2 cellular contexts compared by ENCODE assay signal in genomic region chr3:37123292-37123691, GRCh38.
TF ChIP-seq lines count a peak whose summit lies in the region.

No MANE protein-coding gene starts in this region.

TF ChIP-seq in IMR-90, 13 proteins besides CTCF, POLR2A, EP300 and RAD21 (continued from another document):
- TF ChIP-seq ELK1 (IDR thresholded peaks at IDR 0.05; ENCODE audit: borderline replicate concordance, low read depth, low read length) (no peak), CEBPB (IDR thresholded peaks at IDR 0.05; ENCODE audit: low read depth, low read length) (no peak), NFE2L2 (IDR thresholded peaks at IDR 0.05; ENCODE audit: low read depth, low read length) (no peak), MXI1 (IDR thresholded peaks at IDR 0.05; ENCODE audit: borderline replicate concordance, low read depth, low read length) (no peak), SMC3 (IDR thresholded peaks at IDR 0.05; ENCODE audit: low read depth, low read length) (no peak), BHLHE40 (IDR thresholded peaks at IDR 0.05; ENCODE audit: low read depth, low read length) (no peak), RFX5 (IDR thresholded peaks at IDR 0.05; ENCODE audit: low read depth, low read length) (no peak), FOS (IDR thresholded peaks at IDR 0.05; ENCODE audit: low read depth, low read length) (no peak)

TF ChIP-seq in WTC11, 78 proteins besides CTCF, POLR2A, EP300 and RAD21 (continued from another document):
- no peak for TF ChIP-seq E2F5 (CRISPR knock-in tag; IDR thresholded peaks at IDR 0.05)
- TF ChIP-seq TEAD4 (CRISPR knock-in tag; IDR thresholded peaks at IDR 0.05) = no peak
- no peak for TF ChIP-seq ETV6 (CRISPR knock-in tag; IDR thresholded peaks at IDR 0.05)
- TF ChIP-seq ZNF232 (CRISPR knock-in tag; IDR thresholded peaks at IDR 0.05) = no peak
- no peak for TF ChIP-seq PREB (CRISPR knock-in tag; IDR thresholded peaks at IDR 0.05; ENCODE audit: borderline replicate concordance)
- no peak for TF ChIP-seq ZNF416 (CRISPR knock-in tag; IDR thresholded peaks at IDR 0.05)
- no peak for TF ChIP-seq STAT6 (CRISPR knock-in tag; conservative IDR thresholded peaks at IDR 0.05; ENCODE audit: low read depth)
- TF ChIP-seq E2F4 (CRISPR knock-in tag; IDR thresholded peaks at IDR 0.05; ENCODE audit: borderline replicate concordance, low read depth) = no peak
- no peak for TF ChIP-seq FOXP4 (CRISPR knock-in tag; IDR thresholded peaks at IDR 0.05)
- TF ChIP-seq ZNF512 (CRISPR knock-in tag; IDR thresholded peaks at IDR 0.05; ENCODE audit: borderline replicate concordance) = no peak
